2 cellular contexts compared by ENCODE assay signal in the genomic region with DNA sequence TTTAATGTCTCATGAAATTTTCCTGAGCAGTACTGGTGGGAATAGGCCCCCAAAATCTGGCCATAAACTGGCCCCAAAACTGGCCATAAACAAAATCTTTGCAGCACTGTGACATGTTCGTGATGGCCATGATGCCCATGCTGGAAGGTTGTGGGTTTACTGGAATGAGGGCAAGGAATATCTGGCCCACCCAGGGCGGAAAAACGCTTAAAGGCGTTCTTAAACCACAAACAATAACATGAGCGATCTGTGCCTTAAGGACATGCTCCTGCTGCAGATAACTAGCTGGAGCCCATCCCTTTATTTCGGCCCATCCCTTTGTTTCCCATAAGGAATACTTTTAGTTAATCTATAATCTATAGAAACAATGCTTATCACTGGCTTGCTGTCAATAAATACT. TPM values are rescaled to one million over a fixed set of nuclear protein-coding genes. Genes with fewer than 3 reads are reported as not detected.
"Had no signal": no experiment of that assay in that cellular context is flagged by ENCODE, and none has a peak within 500 bp of the region (broad histone marks: within the 10 kb centered on the region; RNA-seq: fewer than 3 reads in every experiment).

No MANE protein-coding gene starts in this region.

RNA-seq across cellular contexts. Expression of a gene that starts 50.7 kb away (rescaled TPM):
- total RNA-seq: left ventricle myocardium inferior, lung microvascular endothelial cell had no signal
